ENCODE assay signal across 7 cellular contexts in the genomic region with DNA sequence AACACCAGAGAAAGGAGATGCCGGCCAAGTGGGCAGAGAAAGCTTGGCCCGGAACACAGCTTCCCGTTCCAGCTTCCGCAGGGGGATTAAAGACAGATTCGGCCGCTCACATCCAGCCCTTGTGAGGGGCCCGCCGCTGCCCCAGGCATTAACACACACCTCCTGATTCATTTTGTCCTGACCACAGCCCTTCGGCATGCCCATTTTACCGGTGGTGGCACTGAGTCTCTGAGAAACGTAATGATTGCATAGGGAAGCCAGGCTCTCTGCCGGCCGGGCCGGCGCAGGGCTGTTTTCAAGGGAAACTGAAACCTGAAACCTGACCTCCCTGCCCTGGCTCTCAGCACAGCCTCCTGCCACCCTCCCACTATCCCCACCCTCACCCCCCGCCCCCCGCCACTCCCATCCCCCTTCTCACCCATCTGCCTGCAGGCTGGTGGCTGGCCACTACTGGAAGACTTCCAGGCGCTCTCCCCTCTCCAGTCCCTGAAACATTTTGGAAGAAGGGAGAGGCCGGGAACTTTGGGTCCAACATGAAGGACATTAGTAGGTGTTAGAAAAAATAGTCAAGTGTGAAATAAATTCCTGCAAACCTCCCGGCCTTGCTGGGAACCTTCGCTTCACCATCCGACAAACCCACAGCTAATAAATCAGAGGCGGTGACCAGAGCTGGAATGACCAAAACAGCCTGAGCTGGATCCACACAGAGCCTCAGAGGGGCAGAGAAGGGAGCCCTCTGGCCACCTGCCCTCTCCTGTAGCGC.
DNase-seq lines count a peak whose midpoint lies in the region; ATAC-seq, FAIRE-seq and TF ChIP-seq lines count a peak whose summit lies in the region.

No MANE protein-coding gene starts in this region.

- POLR2A ChIA-PET in endothelial cell of umbilical vein (lab: Charles Lee) = interaction anchor here (0.7 kb wide), 1 partner anchor 29 kb away, joined by 3 read pairs; no protein-coding TSS in a partner anchor

- H3K79me2 ChIP-seq in GM23338 (replicated peaks; ENCODE audit: insufficient read depth) (no peaks in the 10 kb centered on the region), endothelial cell of umbilical vein (ENCODE audit: control insufficient read depth, insufficient read depth, low read length) (no peaks in the 10 kb centered on the region)

- H3K27me3 ChIP-seq in GM23338 (ENCODE audit: insufficient read depth) (no peaks in the 10 kb centered on the region), endothelial cell of umbilical vein (ENCODE audit: control insufficient read depth in 2 of 2, insufficient read depth in 2 of 2, low read length in 2 of 2) (no peaks in the 10 kb centered on the region)

- FAIRE-seq in endothelial cell of umbilical vein (lab: Jason Lieb, UNC) = peak; percentile 21

- peak overlapping the region; percentile 63 for H3K27ac ChIP-seq in GM23338 (ENCODE audit: low read depth)
- no peak overlapping the region for H3K27ac ChIP-seq in endothelial cell of umbilical vein (ENCODE audit: insufficient read depth, low read depth, low read length)

- no peak for TF ChIP-seq CTCF in GM23338 (conservative IDR thresholded peaks at IDR 0.05; ENCODE audit: low read depth in 2 of 2)
- TF ChIP-seq CTCF in endothelial cell of umbilical vein (IDR thresholded peaks at IDR 0.05; ENCODE audit: extremely low read depth in 1 of 2, insufficient read depth in 1 of 2, low read depth in 1 of 2, low read length in 2 of 2) = no peak

- H3K4me1 ChIP-seq in GM23338 (ENCODE audit: insufficient read depth) (peaks cover 13% of the 10 kb centered on the region; the same call in 1 of the 2 replicates), endothelial cell of umbilical vein (ENCODE audit: control insufficient read depth, extremely low read depth, insufficient read depth, low read length) (peaks cover 4% of the 10 kb centered on the region)

- no peaks in the 10 kb centered on the region for H3K9me2 ChIP-seq in GM23338 (ENCODE audit: insufficient read depth)

- H2AFZ ChIP-seq in GM23338 (peak overlapping the region; percentile 96), endothelial cell of umbilical vein (ENCODE audit: low read depth, low read length) (peak overlapping the region; percentile 95)

- no peaks in the 10 kb centered on the region for H3K9me1 ChIP-seq in endothelial cell of umbilical vein (replicated peaks; ENCODE audit: control insufficient read depth, extremely low read depth, insufficient read depth, low read length)

- H4K20me1 ChIP-seq in GM23338 (replicated peaks; ENCODE audit: insufficient read depth) (no peaks in the 10 kb centered on the region), endothelial cell of umbilical vein (replicated peaks; ENCODE audit: control insufficient read depth, extremely low read depth, insufficient read depth, low read length) (no peaks in the 10 kb centered on the region)

- H3F3A ChIP-seq in GM23338 (replicated peaks; ENCODE audit: low read depth) = peaks cover 4% of the 10 kb centered on the region; the same call in 1 of the 2 replicates

- dilution Hi-C loops in endothelial cell of umbilical vein (cut with MboI; ENCODE audit: extremely low pct_ligation_motif_present, low sequenced_read_pairs) = no loop called here

- CTCF ChIA-PET in endothelial cell of umbilical vein (lab: Charles Lee) = interaction anchor here (0.7 to 2.1 kb wide), 7 partner anchors 9 to 421 kb away, joined by 3 to 10 read pairs (median 3); no protein-coding TSS in a partner anchor

- peak overlapping the region; percentile 15; the same call in 1 of the 2 replicates for H3K27ac Mint-ChIP-seq in GM23338
- H3K27ac Mint-ChIP-seq in natural killer cell treated with Interleukin-12 subunit alpha and Interleukin-12 subunit beta and Interleukin-15 and Interleukin-18, amount 100 ng/mL, for 72 hours = peak overlapping the region; percentile 35 to 87

- intact Hi-C loops in endothelial cell of umbilical vein (cut with micrococcal nuclease) = loop anchor here (10.0 kb wide), 1 partner anchor 559 kb away; no protein-coding TSS in a partner anchor

- peaks cover 11% of the 10 kb centered on the region for H3K27me3 Mint-ChIP-seq in GM23338 (ENCODE audit: insufficient read depth, low read depth, poor library complexity)
- no peaks in the 10 kb centered on the region for H3K27me3 Mint-ChIP-seq in natural killer cell treated with Interleukin-12 subunit alpha and Interleukin-12 subunit beta and Interleukin-15 and Interleukin-18, amount 100 ng/mL, for 72 hours

- no peaks in the 10 kb centered on the region for H3K36me3 ChIP-seq in GM23338 (ENCODE audit: insufficient read depth)
- H3K36me3 ChIP-seq in endothelial cell of umbilical vein (ENCODE audit: control insufficient read depth in 2 of 2, extremely low read depth in 1 of 2, insufficient read depth in 2 of 2, low read length in 2 of 2) = no peaks in the 10 kb centered on the region

- H3K9ac ChIP-seq in endothelial cell of umbilical vein (replicated peaks; ENCODE audit: extremely low read depth, insufficient read depth, low read length) = no peak overlapping the region

- no peaks in the 10 kb centered on the region for H3K36me3 Mint-ChIP-seq in GM23338 (ENCODE audit: low read depth)
- H3K36me3 Mint-ChIP-seq in natural killer cell treated with Interleukin-12 subunit alpha and Interleukin-12 subunit beta and Interleukin-15 and Interleukin-18, amount 100 ng/mL, for 72 hours = no peaks in the 10 kb centered on the region

- TF ChIP-seq POLR2A in endothelial cell of umbilical vein (IDR thresholded peaks at IDR 0.05; ENCODE audit: low read depth, low read length) = no peak

- H3K4me1 Mint-ChIP-seq in GM23338 = peaks cover 22% of the 10 kb centered on the region
- peaks cover 5 to 9% of the 10 kb centered on the region in 2 donors for H3K4me1 Mint-ChIP-seq in natural killer cell treated with Interleukin-12 subunit alpha and Interleukin-12 subunit beta and Interleukin-15 and Interleukin-18, amount 100 ng/mL, for 72 hours (ENCODE audit: low read depth in 2 of 2)

- no peaks in the 10 kb centered on the region for H3K9me3 Mint-ChIP-seq in GM23338
- H3K9me3 Mint-ChIP-seq in natural killer cell treated with Interleukin-12 subunit alpha and Interleukin-12 subunit beta and Interleukin-15 and Interleukin-18, amount 100 ng/mL, for 72 hours = no peaks in the 10 kb centered on the region

- peak; percentile 94 for ATAC-seq in GM23338
- ATAC-seq in natural killer cell treated with Interleukin-12 subunit alpha and Interleukin-12 subunit beta and Interleukin-15 and Interleukin-18, amount 100 ng/mL, for 72 hours = peak; percentile 78 to 94
- no peak for ATAC-seq in esophagus mucosa
- no peak for ATAC-seq in HG03442 (IDR thresholded peaks at IDR 0.05; ENCODE audit: unreplicated experiment)
- ATAC-seq in HG03565 (IDR thresholded peaks at IDR 0.05; ENCODE audit: unreplicated experiment) = no peak

- BruUV-seq in endothelial cell of umbilical vein (replicated peaks; lab: Mats Ljungman, UMichigan) = no TSS peak

- peak; percentile 85 for DNase-seq in GM23338 (ENCODE audit: low spot score)
- peak; percentile 48 for DNase-seq in NOMO-1 treated with DMSO at 0.1 percent for 48 hours (lab: John Stamatoyannopoulos, UW; ENCODE audit: unreplicated experiment)
- peak; percentile 18 for DNase-seq in endothelial cell of umbilical vein (ENCODE audit: low read depth, low spot score)
- DNase-seq in natural killer cell treated with Interleukin-12 subunit alpha and Interleukin-12 subunit beta and Interleukin-15 and Interleukin-18, amount 100 ng/mL, for 72 hours (ENCODE audit: low spot score) = peak; percentile 75

- H3K9me3 ChIP-seq in endothelial cell of umbilical vein (replicated peaks; ENCODE audit: control insufficient read depth, insufficient read depth, low read length) = no peaks in the 10 kb centered on the region

- H3K4me3 ChIP-seq in GM23338 = peak overlapping the region; percentile 40
- peak overlapping the region; percentile 7 to 50 (median 33) for H3K4me3 ChIP-seq in endothelial cell of umbilical vein (replicated peaks in 1 of 3; ENCODE audit: insufficient read depth in 1 of 3, low read depth in 1 of 3, low read length in 3 of 3)

- H3K4me2 ChIP-seq in GM23338 = peak overlapping the region; percentile 70; the same call in 1 of the 2 replicates
- peak overlapping the region; percentile 86 for H3K4me2 ChIP-seq in endothelial cell of umbilical vein (ENCODE audit: insufficient read depth, low read length)

- H3K4me3 Mint-ChIP-seq in GM23338 = no peak overlapping the region
- H3K4me3 Mint-ChIP-seq in natural killer cell treated with Interleukin-12 subunit alpha and Interleukin-12 subunit beta and Interleukin-15 and Interleukin-18, amount 100 ng/mL, for 72 hours = peak overlapping the region; percentile 66

TF ChIP-seq in GM23338, 12 proteins besides CTCF, POLR2A, EP300 and RAD21 (continues in another document):
- TF ChIP-seq, protein P1, sequence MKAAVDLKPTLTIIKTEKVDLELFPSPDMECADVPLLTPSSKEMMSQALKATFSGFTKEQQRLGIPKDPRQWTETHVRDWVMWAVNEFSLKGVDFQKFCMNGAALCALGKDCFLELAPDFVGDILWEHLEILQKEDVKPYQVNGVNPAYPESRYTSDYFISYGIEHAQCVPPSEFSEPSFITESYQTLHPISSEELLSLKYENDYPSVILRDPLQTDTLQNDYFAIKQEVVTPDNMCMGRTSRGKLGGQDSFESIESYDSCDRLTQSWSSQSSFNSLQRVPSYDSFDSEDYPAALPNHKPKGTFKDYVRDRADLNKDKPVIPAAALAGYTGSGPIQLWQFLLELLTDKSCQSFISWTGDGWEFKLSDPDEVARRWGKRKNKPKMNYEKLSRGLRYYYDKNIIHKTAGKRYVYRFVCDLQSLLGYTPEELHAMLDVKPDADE (IDR thresholded peaks at IDR 0.05) = no peak
- peak; percentile 40; the same call in 1 of the 2 replicates for TF ChIP-seq CREB1 (CRISPR knock-in tag; IDR thresholded peaks at IDR 0.05; ENCODE audit: low read depth)

TF ChIP-seq in endothelial cell of umbilical vein, 7 proteins besides CTCF, POLR2A, EP300 and RAD21:
- TF ChIP-seq FOS (IDR thresholded peaks at IDR 0.05; ENCODE audit: borderline replicate concordance, insufficient read depth, low read length) (no peak), POLR2AphosphoS5 (IDR thresholded peaks at IDR 0.05; ENCODE audit: insufficient read depth, low read depth, low read length) (no peak), JUN (IDR thresholded peaks at IDR 0.05; ENCODE audit: borderline replicate concordance, insufficient read depth, insufficient read length, low read depth) (no peak), EZH2 (IDR thresholded peaks at IDR 0.05; ENCODE audit: borderline replicate concordance, low read depth, low read length, severe bottlenecking) (no peak), GATA2 (IDR thresholded peaks at IDR 0.05; ENCODE audit: insufficient read depth, insufficient read length, low read depth, low read length) (no peak), MYC (IDR thresholded peaks at IDR 0.05; ENCODE audit: low read depth, low read length) (no peak)
- TF ChIP-seq, protein P2, sequence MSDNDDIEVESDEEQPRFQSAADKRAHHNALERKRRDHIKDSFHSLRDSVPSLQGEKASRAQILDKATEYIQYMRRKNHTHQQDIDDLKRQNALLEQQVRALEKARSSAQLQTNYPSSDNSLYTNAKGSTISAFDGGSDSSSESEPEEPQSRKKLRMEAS (IDR thresholded peaks at IDR 0.05; ENCODE audit: insufficient read depth, insufficient read length) = no peak

Comparison
In these comparisons a context has a peak if more than half of its experiments do, and no peak if none do; other contexts are left out.
1. ATAC-seq: peak in GM23338 (single experiment) and natural killer cell treated with Interleukin-12 subunit alpha and Interleukin-12 subunit beta and Interleukin-15 and Interleukin-18, amount 100 ng/mL, for 72 hours (2 of 2); none in esophagus mucosa (single experiment), HG03442 (single experiment) and HG03565 (single experiment).
2. DNase-seq: peak in every context shown above with its lines; median percentile 85 in GM23338; 75 in natural killer cell treated with Interleukin-12 subunit alpha and Interleukin-12 subunit beta and Interleukin-15 and Interleukin-18, amount 100 ng/mL, for 72 hours; 48 in NOMO-1 treated with DMSO at 0.1 percent for 48 hours; 18 in endothelial cell of umbilical vein.